1 cellular context compared by ENCODE assay signal in the genomic region with DNA sequence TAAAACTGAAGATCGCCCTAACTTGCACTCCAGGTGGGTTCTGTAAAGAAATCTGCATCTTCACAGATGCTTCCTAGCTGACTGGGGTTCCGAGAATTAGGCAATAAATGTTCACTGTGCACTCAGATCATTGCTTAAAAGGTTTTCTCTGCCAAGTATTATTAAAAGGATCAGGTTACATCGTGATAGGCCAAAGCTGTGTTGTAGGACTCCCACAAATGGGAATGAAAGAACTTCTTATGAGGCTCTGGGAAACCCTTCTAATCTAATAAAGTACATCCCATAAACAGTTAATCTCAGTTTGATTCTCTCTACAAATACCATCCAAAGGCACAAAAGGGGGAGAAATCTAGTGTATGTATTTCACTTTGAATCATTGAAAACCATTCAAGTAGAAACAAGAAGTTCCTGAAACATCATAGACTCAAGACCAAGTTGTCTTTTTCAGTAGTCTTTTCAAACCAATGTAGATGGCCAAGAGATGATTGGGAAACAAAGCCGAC.
A peak's percentile ranks its signal among the peaks of the same experiment; 100 is the strongest.
TF ChIP-seq lines count a peak whose summit lies in the region.

No MANE protein-coding gene starts in this region.

TF ChIP-seq in HepG2, 621 proteins besides CTCF, POLR2A, EP300 and RAD21:
- TF ChIP-seq ATF5 (CRISPR knock-in tag; IDR thresholded peaks at IDR 0.05; ENCODE audit: low read depth), result no peak
- 0 out of 2 replicates have a peak, but pooled peaks have one; percentile 61 for TF ChIP-seq CBX2 (IDR thresholded peaks at IDR 0.05; ENCODE audit: low read depth, low read length)
- no peak for TF ChIP-seq CBX2 (CRISPR knock-in tag; IDR thresholded peaks at IDR 0.05; ENCODE audit: low read depth)
